Comparison of ENCODE assay signal across 7 cellular contexts in the genomic region with DNA sequence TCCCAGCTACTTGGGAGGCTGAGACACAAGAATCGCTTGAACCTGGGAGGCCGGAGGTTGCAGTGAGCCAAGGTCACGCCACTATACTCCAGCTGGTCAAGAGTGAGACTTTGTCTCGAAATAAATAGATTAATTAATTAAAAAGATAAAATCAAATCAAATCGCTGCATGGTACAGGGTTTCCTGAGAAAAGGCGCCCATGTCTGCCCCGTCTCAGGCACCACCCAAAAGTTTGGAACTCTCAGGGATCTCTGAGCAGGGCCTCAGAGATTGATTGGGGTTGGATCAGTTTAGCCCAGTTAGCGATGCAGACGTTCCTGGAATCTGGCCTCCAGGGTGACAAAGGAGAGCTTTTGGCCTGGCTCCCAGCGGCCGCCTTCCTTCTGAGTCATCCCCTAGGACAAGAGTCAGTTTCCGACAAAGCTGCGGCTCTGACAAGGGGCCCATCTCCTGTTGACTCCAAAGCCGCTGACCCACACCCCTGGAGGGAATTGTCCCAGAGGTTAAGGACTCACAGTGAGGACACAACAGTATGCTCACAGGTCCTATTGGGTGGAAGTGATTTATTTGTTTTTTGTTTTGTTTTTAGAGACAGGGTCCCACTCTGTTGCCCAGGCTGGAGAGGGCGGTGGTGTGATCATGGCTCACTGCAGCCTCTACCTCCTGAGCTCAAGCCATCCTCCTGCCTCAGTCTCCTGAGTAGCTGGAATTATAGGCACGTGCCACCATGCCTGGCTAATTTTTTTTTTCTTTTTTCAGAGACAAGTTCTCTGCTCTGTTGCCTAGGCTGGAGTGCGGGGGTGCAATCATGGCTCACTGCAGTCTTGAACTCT. TPM values are rescaled to one million over a fixed set of nuclear protein-coding genes. Genes with fewer than 3 reads are reported as not detected.
DNase-seq lines count a peak whose midpoint lies in the region; ATAC-seq and TF ChIP-seq lines count a peak whose summit lies in the region.
"Had no signal": no experiment of that assay in that cellular context is flagged by ENCODE, and none has a peak within 500 bp of the region (broad histone marks: within the 10 kb centered on the region; RNA-seq: fewer than 3 reads in every experiment).

No MANE protein-coding gene starts in this region.

- peaks cover 3% of the 10 kb centered on the region for H3K4me1 Mint-ChIP-seq in activated CD4-positive, alpha-beta memory T cell treated with anti-CD3 and anti-CD28 coated beads for 36 hours (ENCODE audit: low read depth)

- peak; percentile 71 for ATAC-seq in gastroesophageal sphincter
- peak; percentile 55 to 63 for ATAC-seq in upper lobe of left lung (ENCODE audit: low FRiP score in 2 of 2)

- WGBS in gastroesophageal sphincter (ENCODE audit: low coverage in 1 of 2), 2 donors = 69 to 72% methylated on average over 12 to 14 of the region's 17 CpGs
- 75 to 86% methylated on average over 17 of the region's 17 CpGs for WGBS in upper lobe of left lung, 2 donors

- TF ChIP-seq EP300 in gastroesophageal sphincter (IDR thresholded peaks at IDR 0.05) = no peak
- TF ChIP-seq EP300 in upper lobe of left lung (IDR thresholded peaks at IDR 0.05) = no peak

- H3K4me3 ChIP-seq in gastroesophageal sphincter = no peak overlapping the region
- no peak overlapping the region for H3K4me3 ChIP-seq in upper lobe of left lung

- intact Hi-C loops in activated CD4-positive, alpha-beta memory T cell treated with anti-CD3 and anti-CD28 coated beads for 36 hours (cut with micrococcal nuclease) = no loop called here

- H3K27ac Mint-ChIP-seq in activated CD4-positive, alpha-beta memory T cell treated with anti-CD3 and anti-CD28 coated beads for 36 hours = no peak overlapping the region

- H3K36me3 Mint-ChIP-seq in activated CD4-positive, alpha-beta memory T cell treated with anti-CD3 and anti-CD28 coated beads for 36 hours = peaks cover 15% of the 10 kb centered on the region

- peaks cover 0 to 11% of the 10 kb centered on the region in 2 donors for H3K36me3 ChIP-seq in gastroesophageal sphincter
- H3K36me3 ChIP-seq in upper lobe of left lung = peaks cover 0 to 41% (median 21%) of the 10 kb centered on the region in 4 donors

- peak; percentile 53 for DNase-seq in DMS 273 (lab: John Stamatoyannopoulos, UW; ENCODE audit: unreplicated experiment)
- DNase-seq in DMS 273 treated with DMSO at 0.1 percent for 48 hours (lab: John Stamatoyannopoulos, UW) = no peak
- peak in 1 of 2 donors; percentile 44 for DNase-seq in upper lobe of left lung
- DNase-seq in activated CD4-positive, alpha-beta memory T cell treated with anti-CD3 and anti-CD28 coated beads for 36 hours = no peak
- no peak for DNase-seq in NCI-H774 (lab: John Stamatoyannopoulos, UW)

- POLR2A ChIA-PET in activated CD4-positive, alpha-beta memory T cell treated with anti-CD3 and anti-CD28 coated beads for 36 hours (lab: Charles Lee) = interaction anchor here (0.6 kb wide), 1 partner anchor 11 kb away, joined by 3 read pairs; no protein-coding TSS in a partner anchor

- H3K4me3 Mint-ChIP-seq in activated CD4-positive, alpha-beta memory T cell treated with anti-CD3 and anti-CD28 coated beads for 36 hours = no peak overlapping the region

- H3K9me3 Mint-ChIP-seq in activated CD4-positive, alpha-beta memory T cell treated with anti-CD3 and anti-CD28 coated beads for 36 hours = no peaks in the 10 kb centered on the region

- H3K27ac ChIP-seq in gastroesophageal sphincter (no peak overlapping the region), upper lobe of left lung (peak overlapping the region; percentile 30 to 81 (median 55))
- H3K27ac ChIP-seq: 22Rv1 had no signal

- peaks cover 0 to 5% (median 0%) of the 10 kb centered on the region in 3 donors for H3K4me1 ChIP-seq in gastroesophageal sphincter
- peaks cover 0 to 6% (median 3%) of the 10 kb centered on the region in 4 donors for H3K4me1 ChIP-seq in upper lobe of left lung

- H3K27me3 Mint-ChIP-seq in activated CD4-positive, alpha-beta memory T cell treated with anti-CD3 and anti-CD28 coated beads for 36 hours = no peaks in the 10 kb centered on the region

- H3K9me3 ChIP-seq in gastroesophageal sphincter (no peaks in the 10 kb centered on the region), upper lobe of left lung (no peaks in the 10 kb centered on the region)

- CTCF ChIA-PET in activated CD4-positive, alpha-beta memory T cell treated with anti-CD3 and anti-CD28 coated beads for 36 hours (lab: Charles Lee) = interaction anchor here (1.0 kb wide), 1 partner anchor 22 kb away, joined by 3 read pairs; no protein-coding TSS in a partner anchor

- no peak for TF ChIP-seq CTCF in gastroesophageal sphincter (IDR thresholded peaks at IDR 0.05)
- no peak for TF ChIP-seq CTCF in upper lobe of left lung (IDR thresholded peaks at IDR 0.05)

- no peaks in the 10 kb centered on the region for H3K27me3 ChIP-seq in gastroesophageal sphincter
- H3K27me3 ChIP-seq in upper lobe of left lung = no peaks in the 10 kb centered on the region

- no peak for TF ChIP-seq POLR2A in gastroesophageal sphincter (IDR thresholded peaks at IDR 0.05)
- TF ChIP-seq POLR2A in upper lobe of left lung (IDR thresholded peaks at IDR 0.05) = no peak

RNA-seq across cellular contexts. Expression of a gene that starts 6.8 kb away (rescaled TPM):
- total RNA-seq in gastroesophageal sphincter = 10 to 100 TPM in 1 of 4 donors, 1 to 10 TPM in 3; 3.3 to 15.6 (median 6.7) TPM
- 10 to 100 TPM in 5 of 6 donors, 1 to 10 TPM in 1; 9.4 to 35.2 (median 30.5) TPM for total RNA-seq in upper lobe of left lung
- 10 to 100 TPM; 28.7 to 31.5 TPM for total RNA-seq in activated CD4-positive, alpha-beta memory T cell treated with anti-CD3 and anti-CD28 coated beads for 36 hours

RNA-seq across cellular contexts. Expression of a gene that starts 24.5 kb away (rescaled TPM):
- 10 to 100 TPM in 3 of 4 donors, 1 to 10 TPM in 1; 9.7 to 31.6 (median 14.8) TPM for total RNA-seq in gastroesophageal sphincter
- 10 to 100 TPM; 10.4 to 34.2 (median 18.2) TPM for total RNA-seq in upper lobe of left lung
- 1 to 10 TPM; 7.7 to 7.8 TPM for total RNA-seq in activated CD4-positive, alpha-beta memory T cell treated with anti-CD3 and anti-CD28 coated beads for 36 hours

RNA-seq across cellular contexts. Expression of a gene that starts 24.6 kb away (rescaled TPM):
- total RNA-seq in gastroesophageal sphincter (10 to 100 TPM in 3 of 4 donors, 1 to 10 TPM in 1; 7.5 to 24.4 (median 12.3) TPM), upper lobe of left lung (10 to 100 TPM; 13.2 to 33.8 (median 31.6) TPM)
- total RNA-seq in activated CD4-positive, alpha-beta memory T cell treated with anti-CD3 and anti-CD28 coated beads for 36 hours = 10 to 100 TPM; 16.4 to 20.0 TPM

RNA-seq across cellular contexts. Expression of a gene that starts 38.5 kb away (rescaled TPM):
- total RNA-seq in gastroesophageal sphincter = 10 to 100 TPM in 3 of 4 donors, 1 to 10 TPM in 1; 6.7 to 24.1 (median 19.9) TPM
- total RNA-seq in upper lobe of left lung = 10 to 100 TPM; 15.2 to 37.1 (median 26.6) TPM
- total RNA-seq in activated CD4-positive, alpha-beta memory T cell treated with anti-CD3 and anti-CD28 coated beads for 36 hours = 10 to 100 TPM; 44.4 to 44.7 TPM

RNA-seq across cellular contexts. Expression of a gene that starts 44.0 kb away (rescaled TPM):
- total RNA-seq in gastroesophageal sphincter = 10 to 100 TPM; 11.7 to 48.7 (median 24.4) TPM
- total RNA-seq in upper lobe of left lung = 10 to 100 TPM; 17.8 to 80.7 (median 23.0) TPM
- 10 to 100 TPM; 20.8 to 22.6 TPM for total RNA-seq in activated CD4-positive, alpha-beta memory T cell treated with anti-CD3 and anti-CD28 coated beads for 36 hours

Comparison
In these comparisons a context has a peak if more than half of its experiments do, and no peak if none do; other contexts are left out.
1. H3K27ac ChIP-seq: peak in upper lobe of left lung (4 of 4); none in gastroesophageal sphincter (0 of 4).